ENCODE assay signal across 1 cellular context in genomic region chr19:1490020-1490310, GRCh38.
TF ChIP-seq lines count a peak whose summit lies in the region.

No MANE protein-coding gene starts in this region.

TF ChIP-seq in HepG2, 621 proteins besides CTCF, POLR2A, EP300 and RAD21 (continued from another document and continues in another):
- TF ChIP-seq PRDM10 (CRISPR knock-in tag; IDR thresholded peaks at IDR 0.05; ENCODE audit: low read depth) (no peak), CEBPZ (IDR thresholded peaks at IDR 0.05; ENCODE audit: low read length) (no peak), FOXK2 (IDR thresholded peaks at IDR 0.05) (no peak), WIZ (CRISPR knock-in tag; IDR thresholded peaks at IDR 0.05) (no peak), ZFX (CRISPR knock-in tag; IDR thresholded peaks at IDR 0.05; ENCODE audit: low read depth) (peak; percentile 86), MAFK (conservative IDR thresholded peaks at IDR 0.05 in 1 of 2, IDR thresholded peaks at IDR 0.05 in 1 of 2; ENCODE audit: low read length in 2 of 2) (no peak), RBFOX2 (IDR thresholded peaks at IDR 0.05; ENCODE audit: low read depth, low read length) (peak; percentile 78), TRIM22 (IDR thresholded peaks at IDR 0.05) (no peak), NFATC3 (CRISPR knock-in tag; IDR thresholded peaks at IDR 0.05) (0 out of 2 replicates have a peak, but pooled peaks have one; percentile 16), HNF1B (CRISPR knock-in tag; IDR thresholded peaks at IDR 0.05) (peak; percentile 59), ZNF687 (CRISPR knock-in tag; IDR thresholded peaks at IDR 0.05) (peak; percentile 69; the same call in 1 of the 2 replicates), ZMYM2 (CRISPR knock-in tag; IDR thresholded peaks at IDR 0.05) (no peak), ZNF713 (CRISPR knock-in tag; IDR thresholded peaks at IDR 0.05) (0 out of 2 replicates have a peak, but pooled peaks have one; percentile 64), ZNF512B (CRISPR knock-in tag; IDR thresholded peaks at IDR 0.05; ENCODE audit: borderline replicate concordance) (no peak), ZNF792 (CRISPR knock-in tag; IDR thresholded peaks at IDR 0.05) (no peak), ZNF891 (CRISPR knock-in tag; IDR thresholded peaks at IDR 0.05) (peak; percentile 57; the same call in 1 of the 2 replicates), ZNF567 (CRISPR knock-in tag; IDR thresholded peaks at IDR 0.05; ENCODE audit: borderline replicate concordance) (no peak), ZNF709 (CRISPR knock-in tag; IDR thresholded peaks at IDR 0.05) (no peak), STAT6 (CRISPR knock-in tag; IDR thresholded peaks at IDR 0.05; ENCODE audit: borderline replicate concordance) (no peak), ZNF12 (CRISPR knock-in tag; IDR thresholded peaks at IDR 0.05) (no peak), PLSCR1 (CRISPR knock-in tag; IDR thresholded peaks at IDR 0.05; ENCODE audit: borderline replicate concordance) (no peak), HIVEP1 (CRISPR knock-in tag; IDR thresholded peaks at IDR 0.05) (0 out of 2 replicates have a peak, but pooled peaks have one; percentile 20), ZFY (CRISPR knock-in tag; IDR thresholded peaks at IDR 0.05) (peak; percentile 86), MED13 (CRISPR knock-in tag; IDR thresholded peaks at IDR 0.05) (peak; percentile 22; the same call in 1 of the 2 replicates), HMGA1 (CRISPR knock-in tag; conservative IDR thresholded peaks at IDR 0.05) (no peak), KDM2A (CRISPR knock-in tag; IDR thresholded peaks at IDR 0.05; ENCODE audit: borderline replicate concordance, low read depth) (no peak), ZBTB7B (CRISPR knock-in tag; IDR thresholded peaks at IDR 0.05) (peak; percentile 86), ZSCAN21 (CRISPR knock-in tag; IDR thresholded peaks at IDR 0.05; ENCODE audit: borderline replicate concordance) (no peak), ZNF264 (CRISPR knock-in tag; IDR thresholded peaks at IDR 0.05) (0 out of 2 replicates have a peak, but pooled peaks have one; percentile 35), ZNF547 (CRISPR knock-in tag; IDR thresholded peaks at IDR 0.05) (peak; percentile 55; the same call in 1 of the 2 replicates), TFE3 (CRISPR knock-in tag; IDR thresholded peaks at IDR 0.05) (no peak), ZNF761 (CRISPR knock-in tag; conservative IDR thresholded peaks at IDR 0.05) (no peak), RELA (CRISPR knock-in tag; IDR thresholded peaks at IDR 0.05) (no peak), ZNF788 (CRISPR knock-in tag; IDR thresholded peaks at IDR 0.05; ENCODE audit: borderline replicate concordance) (no peak), ZMAT3 (CRISPR knock-in tag; conservative IDR thresholded peaks at IDR 0.05) (0 out of 2 replicates have a peak, but pooled peaks have one; percentile 82)
